10 cellular contexts compared by ENCODE assay signal in genomic region chr15:43977072-43977884, GRCh38.
DNase-seq lines count a peak whose midpoint lies in the region; ATAC-seq, FAIRE-seq and TF ChIP-seq lines count a peak whose summit lies in the region.
"Had no signal": no experiment of that assay in that cellular context is flagged by ENCODE, and none has a peak within 500 bp of the region (broad histone marks: within the 10 kb centered on the region; RNA-seq: fewer than 3 reads in every experiment).

No MANE protein-coding gene starts in this region.

- H2AFZ ChIP-seq in mammary epithelial cell (ENCODE audit: low read depth, low read length) (no peak overlapping the region), astrocyte (ENCODE audit: low read depth, low read length) (no peak overlapping the region)

- CTCF ChIA-PET in mammary epithelial cell (lab: Charles Lee; ENCODE audit: low non-redundant PET) (no interaction called here), MCF 10A (lab: Yijun Ruan, JAX) (no interaction called here)

- in situ Hi-C loops in mammary epithelial cell (cut with MboI; ENCODE audit: low sequenced_read_pairs in 2 of 2), result no loop called here

- H3K27me3 Mint-ChIP-seq in MCF 10A (ENCODE audit: insufficient read depth, unreplicated experiment) (peaks cover 28% of the 10 kb centered on the region), astrocyte (ENCODE audit: low read depth, unreplicated experiment) (no peaks in the 10 kb centered on the region), nephron progenitor cell (ENCODE audit: low read depth, poor library complexity) (no peaks in the 10 kb centered on the region)

- dilution Hi-C loops in mammary epithelial cell (cut with HindIII; ENCODE audit: low sequenced_read_pairs), result no loop called here

- peak; percentile 97 for ATAC-seq in stimulated activated naive CD8-positive, alpha-beta T cell treated with anti-CD3 and anti-CD28 coated beads, Interleukin-15, Interleukin-2, amounts not matched to agents 100 U/mL and 50 U/mL, for 24 hours
- ATAC-seq in HG03469 (IDR thresholded peaks at IDR 0.05; ENCODE audit: unreplicated experiment) (no peak), GM18520 (IDR thresholded peaks at IDR 0.05; ENCODE audit: unreplicated experiment) (no peak)

- H3K9me3 Mint-ChIP-seq in MCF 10A (ENCODE audit: unreplicated experiment), result no peaks in the 10 kb centered on the region
- H3K9me3 Mint-ChIP-seq in astrocyte (ENCODE audit: unreplicated experiment), result no peaks in the 10 kb centered on the region
- peaks cover 16% of the 10 kb centered on the region for H3K9me3 Mint-ChIP-seq in nephron progenitor cell

- no peak for FAIRE-seq in astrocyte (lab: Jason Lieb, UNC)

- BruUV-seq in mammary epithelial cell (replicated peaks; lab: Mats Ljungman, UMichigan) (no TSS peak), MCF 10A (replicated peaks; lab: Mats Ljungman, UMichigan) (no TSS peak)

- 98% methylated on average over 5 of the region's 5 CpGs for WGBS in mammary epithelial cell (ENCODE audit: low coverage, missing lambda C conversion rate)

- DNase-seq in mammary epithelial cell, result peak; percentile 25
- no peak for DNase-seq in MCF 10A (ENCODE audit: unreplicated experiment)
- peak; percentile 52 for DNase-seq in M059J (ENCODE audit: low read depth)
- no peak for DNase-seq in astrocyte (ENCODE audit: low read depth)
- peak; percentile 84 for DNase-seq in stimulated activated naive CD8-positive, alpha-beta T cell treated with anti-CD3 and anti-CD28 coated beads, Interleukin-15, Interleukin-2, amounts not matched to agents 100 U/mL and 50 U/mL, for 24 hours
- no peak for DNase-seq in nephron progenitor cell

- no peak for TF ChIP-seq CTCF in mammary epithelial cell (conservative IDR thresholded peaks at IDR 0.05 in 1 of 2, IDR thresholded peaks at IDR 0.05 in 1 of 2; ENCODE audit: extremely low read depth in 1 of 2, insufficient read depth in 1 of 2, low read depth in 1 of 2, low read length in 2 of 2)
- no peak for TF ChIP-seq CTCF in MCF 10A (IDR thresholded peaks at IDR 0.05; ENCODE audit: unreplicated experiment)
- TF ChIP-seq CTCF in astrocyte (IDR thresholded peaks at IDR 0.05; ENCODE audit: insufficient read depth, low read depth, low read length), result no peak
- no peak for TF ChIP-seq CTCF in nephron progenitor cell (IDR thresholded peaks at IDR 0.05)

- no peak overlapping the region for H3K27ac Mint-ChIP-seq in MCF 10A (ENCODE audit: low read depth, unreplicated experiment)
- H3K27ac Mint-ChIP-seq in astrocyte (ENCODE audit: unreplicated experiment), result peak overlapping the region; percentile 9
- H3K27ac Mint-ChIP-seq in nephron progenitor cell, result no peak overlapping the region
- H3K27ac Mint-ChIP-seq: B cell had no signal

- no peaks in the 10 kb centered on the region for H3K36me3 ChIP-seq in mammary epithelial cell (ENCODE audit: insufficient read depth, low read length)
- no peaks in the 10 kb centered on the region for H3K36me3 ChIP-seq in astrocyte (ENCODE audit: insufficient read depth, low read length)

- H4K20me1 ChIP-seq in mammary epithelial cell (ENCODE audit: insufficient read depth, low read length) (no peaks in the 10 kb centered on the region), astrocyte (ENCODE audit: insufficient read depth, low read length) (peaks cover 9% of the 10 kb centered on the region)

- H3K9me3 ChIP-seq in mammary epithelial cell (replicated peaks; ENCODE audit: insufficient read depth, low read length) (no peaks in the 10 kb centered on the region), astrocyte (ENCODE audit: insufficient read depth, low read depth, low read length) (no peaks in the 10 kb centered on the region)

- no peaks in the 10 kb centered on the region for H3K27me3 ChIP-seq in mammary epithelial cell (ENCODE audit: insufficient read depth, low read length)
- H3K27me3 ChIP-seq in astrocyte (ENCODE audit: insufficient read depth, low read length), result no peaks in the 10 kb centered on the region

- H3K27ac ChIP-seq in mammary epithelial cell (ENCODE audit: insufficient read depth, low read depth, low read length), result no peak overlapping the region
- H3K27ac ChIP-seq in astrocyte (ENCODE audit: low read depth, low read length), result no peak overlapping the region
- H3K27ac ChIP-seq: SK-N-MC had no signal

- POLR2A ChIA-PET in MCF 10A (lab: Yijun Ruan, JAX), result no interaction called here

- H3K79me2 ChIP-seq in mammary epithelial cell (ENCODE audit: insufficient read depth, low read length) (peaks cover 8% of the 10 kb centered on the region), astrocyte (ENCODE audit: insufficient read depth, low read length) (peaks cover 9% of the 10 kb centered on the region)

- H3K4me2 ChIP-seq in mammary epithelial cell (ENCODE audit: insufficient read depth, low read depth, low read length) (no peak overlapping the region), astrocyte (ENCODE audit: low read length) (no peak overlapping the region)

- H3K4me3 Mint-ChIP-seq in MCF 10A (ENCODE audit: unreplicated experiment) (no peak overlapping the region), astrocyte (ENCODE audit: unreplicated experiment) (no peak overlapping the region), nephron progenitor cell (no peak overlapping the region)
- H3K4me3 Mint-ChIP-seq: B cell had no signal

- H3K4me3 ChIP-seq in mammary epithelial cell (replicated peaks in 1 of 3; ENCODE audit: insufficient read depth in 1 of 3, low read depth in 2 of 3, low read length in 3 of 3) (no peak overlapping the region), astrocyte (ENCODE audit: insufficient read depth, low read depth, low read length) (no peak overlapping the region)
- H3K4me3 ChIP-seq: SK-N-MC had no signal

- H3K4me1 Mint-ChIP-seq in MCF 10A (ENCODE audit: insufficient read depth, unreplicated experiment) (no peaks in the 10 kb centered on the region), astrocyte (ENCODE audit: low read depth, unreplicated experiment) (peaks cover 16% of the 10 kb centered on the region), nephron progenitor cell (peaks cover 12% of the 10 kb centered on the region)

- H3K4me1 ChIP-seq in mammary epithelial cell (ENCODE audit: insufficient read depth, low read length) (no peaks in the 10 kb centered on the region), astrocyte (ENCODE audit: insufficient read depth, low read length) (peaks cover 3% of the 10 kb centered on the region)

- intact Hi-C loops in mammary epithelial cell (cut with micrococcal nuclease) (no loop called here), MCF 10A (cut with micrococcal nuclease) (no loop called here)

- no peak overlapping the region for H3K9ac ChIP-seq in mammary epithelial cell (ENCODE audit: insufficient read depth, low read length)
- no peak overlapping the region for H3K9ac ChIP-seq in astrocyte (ENCODE audit: low read length)

- H3K36me3 Mint-ChIP-seq in MCF 10A (ENCODE audit: insufficient read depth, unreplicated experiment), result no peaks in the 10 kb centered on the region
- H3K36me3 Mint-ChIP-seq in astrocyte (ENCODE audit: low read depth, unreplicated experiment), result peaks cover 2% of the 10 kb centered on the region
- H3K36me3 Mint-ChIP-seq in nephron progenitor cell (ENCODE audit: low read depth), result no peaks in the 10 kb centered on the region

Comparison
In these comparisons a context has a peak if more than half of its experiments do, and no peak if none do; other contexts are left out.
1. DNase-seq: peak in mammary epithelial cell (single experiment), M059J (single experiment) and stimulated activated naive CD8-positive, alpha-beta T cell treated with anti-CD3 and anti-CD28 coated beads, Interleukin-15, Interleukin-2, amounts not matched to agents 100 U/mL and 50 U/mL, for 24 hours (single experiment); none in MCF 10A (single experiment), astrocyte (single experiment) and nephron progenitor cell (single experiment).